In genomic region chr3:107117922-107118576, GRCh38 we compare ENCODE assay signal across 9 cellular contexts.
DNase-seq lines count a peak whose midpoint lies in the region; ATAC-seq and TF ChIP-seq lines count a peak whose summit lies in the region.
"Had no signal": no experiment of that assay in that cellular context is flagged by ENCODE, and none has a peak within 500 bp of the region (broad histone marks: within the 10 kb centered on the region; RNA-seq: fewer than 3 reads in every experiment).

No MANE protein-coding gene starts in this region.

- H3K4me3 ChIP-seq in BJ (ENCODE audit: low read depth, low read length) (no peak overlapping the region), astrocyte of the cerebellum (ENCODE audit: low read depth, low read length) (no peak overlapping the region), upper lobe of right lung (no peak overlapping the region)
- H3K4me3 ChIP-seq: skin epidermis had no signal

- H3K27me3 Mint-ChIP-seq in CD4-positive, alpha-beta T cell: peaks cover 16% of the 10 kb centered on the region

- POLR2A ChIA-PET in BJ (lab: Charles Lee): no interaction called here
- POLR2A ChIA-PET in CD4-positive, alpha-beta T cell (lab: Charles Lee): no interaction called here

- CTCF ChIA-PET in BJ (lab: Yijun Ruan, JAX): interaction anchor here (0.7 to 2.7 kb wide), 10 partner anchors 9 to 511 kb away, joined by 3 to 7 read pairs (median 4); no protein-coding TSS in a partner anchor
- CTCF ChIA-PET in CD4-positive, alpha-beta T cell (lab: Charles Lee): no interaction called here

- ATAC-seq in GM21423 (IDR thresholded peaks at IDR 0.05; ENCODE audit: unreplicated experiment) (peak; percentile 51), upper lobe of right lung (no peak), GM18861 (IDR thresholded peaks at IDR 0.05; ENCODE audit: unreplicated experiment) (no peak)
- ATAC-seq in CD4-positive, alpha-beta T cell (ENCODE audit: poor library complexity): no peak

- H3K9me3 Mint-ChIP-seq in CD4-positive, alpha-beta T cell: no peaks in the 10 kb centered on the region

- H3K27ac Mint-ChIP-seq in CD4-positive, alpha-beta T cell: no peak overlapping the region

- no peaks in the 10 kb centered on the region for H3K4me1 ChIP-seq in upper lobe of right lung

- no peak overlapping the region for H3K4me3 Mint-ChIP-seq in CD4-positive, alpha-beta T cell

- intact Hi-C loops in upper lobe of right lung (cut with DNase I): no loop called here
- intact Hi-C loops in CD4-positive, alpha-beta T cell (cut with DNase I, micrococcal nuclease): no loop called here

- no peaks in the 10 kb centered on the region for H3K9me3 ChIP-seq in upper lobe of right lung
- H3K9me3 ChIP-seq in CD4-positive, alpha-beta T cell (ENCODE audit: control insufficient read depth, low read length): no peaks in the 10 kb centered on the region

- H3K36me3 ChIP-seq in BJ (ENCODE audit: control insufficient read depth, insufficient read depth, low read length) (no peaks in the 10 kb centered on the region), upper lobe of right lung (no peaks in the 10 kb centered on the region)

- H3K27me3 ChIP-seq in BJ (ENCODE audit: control insufficient read depth, insufficient read depth, low read length) (no peaks in the 10 kb centered on the region), upper lobe of right lung (no peaks in the 10 kb centered on the region)
- no peaks in the 10 kb centered on the region for H3K27me3 ChIP-seq in CD4-positive, alpha-beta T cell (ENCODE audit: control insufficient read depth, insufficient read depth, low read length)

- no peak overlapping the region for H3K27ac ChIP-seq in upper lobe of right lung
- no peak overlapping the region for H3K27ac ChIP-seq in CD4-positive, alpha-beta T cell (ENCODE audit: low read depth, low read length)

- DNase-seq in BJ (ENCODE audit: low read depth): peak; percentile 5
- DNase-seq in NCI-H446 treated with DMSO at 0.1 percent for 48 hours (lab: John Stamatoyannopoulos, UW): peak; percentile 73
- DNase-seq in astrocyte of the cerebellum (ENCODE audit: low read depth): peak; percentile 77
- DNase-seq in iPS-NIHi7 (ENCODE audit: extremely low spot score): peak; percentile 73
- DNase-seq in upper lobe of right lung: no peak
- no peak for DNase-seq in CD4-positive, alpha-beta T cell

- peak; percentile 71 for TF ChIP-seq CTCF in BJ (IDR thresholded peaks at IDR 0.05; ENCODE audit: insufficient read depth, low read depth, low read length)
- peak; percentile 60 for TF ChIP-seq CTCF in astrocyte of the cerebellum (IDR thresholded peaks at IDR 0.05; ENCODE audit: low read depth, low read length, missing control alignments)
- peak; percentile 40 for TF ChIP-seq CTCF in upper lobe of right lung (IDR thresholded peaks at IDR 0.05)
- TF ChIP-seq CTCF in CD4-positive, alpha-beta T cell (IDR thresholded peaks at IDR 0.05): no peak

- H3K36me3 Mint-ChIP-seq in CD4-positive, alpha-beta T cell (ENCODE audit: low read depth): no peaks in the 10 kb centered on the region

- no peaks in the 10 kb centered on the region for H3K4me1 Mint-ChIP-seq in CD4-positive, alpha-beta T cell (ENCODE audit: low read depth)

- in situ Hi-C loops in astrocyte of the cerebellum (cut with HindIII; ENCODE audit: low sequenced_read_pairs): no loop called here

Comparison
In these comparisons a context has a peak if more than half of its experiments do, and no peak if none do; other contexts are left out.
1. DNase-seq: peak in BJ (single experiment), NCI-H446 treated with DMSO at 0.1 percent for 48 hours (single experiment), astrocyte of the cerebellum (single experiment) and iPS-NIHi7 (single experiment); none in upper lobe of right lung (single experiment) and CD4-positive, alpha-beta T cell (0 of 10).